Comparison of ENCODE assay signal across 10 cellular contexts in genomic region chr7:76300210-76300731, GRCh38. TPM values are rescaled to one million over a fixed set of nuclear protein-coding genes. Genes with fewer than 3 reads are reported as not detected.
A peak's percentile ranks its signal among the peaks of the same experiment; 100 is the strongest.
DNase-seq lines count a peak whose midpoint lies in the region; ATAC-seq, FAIRE-seq and TF ChIP-seq lines count a peak whose summit lies in the region.
"Had no signal": no experiment of that assay in that cellular context is flagged by ENCODE, and none has a peak within 500 bp of the region (broad histone marks: within the 10 kb centered on the region; RNA-seq: fewer than 3 reads in every experiment).

No MANE protein-coding gene starts in this region.

- H3K4me1 Mint-ChIP-seq in T-helper 2 cell treated with Interferon-gamma antibody and Interleukin-4, amounts not matched to agents 5 μg/mL and 100 μg/mL, for 36 hours (ENCODE audit: low read depth), result peaks cover 9% of the 10 kb centered on the region

- no peaks in the 10 kb centered on the region for H3K9me3 ChIP-seq in kidney (ENCODE audit: control insufficient read depth in 1 of 2, low read length in 2 of 2)

- TF ChIP-seq CTCF in brain microvascular endothelial cell (IDR thresholded peaks at IDR 0.05; ENCODE audit: low read depth, low read length, missing control alignments) (no peak), kidney (IDR thresholded peaks at IDR 0.05; ENCODE audit: borderline replicate concordance, extremely low read depth, insufficient read depth) (no peak)

- ATAC-seq in HG03439 (IDR thresholded peaks at IDR 0.05; ENCODE audit: unreplicated experiment), result no peak
- ATAC-seq in HG02981 (IDR thresholded peaks at IDR 0.05; ENCODE audit: unreplicated experiment), result no peak

- DNase-seq in NCI-H748 (lab: John Stamatoyannopoulos, UW; ENCODE audit: unreplicated experiment) (peak; percentile 28), NCI-H748 treated with DMSO at 0.1 percent for 48 hours (lab: John Stamatoyannopoulos, UW) (no peak), brain microvascular endothelial cell (peak; percentile 57), kidney (no peak), urothelium cell line (ENCODE audit: low spot score) (peak; percentile 49)
- DNase-seq in T-helper 2 cell treated with Interferon-gamma antibody and Interleukin-4, amounts not matched to agents 5 μg/mL and 100 μg/mL, for 36 hours (ENCODE audit: low spot score), result no peak
- DNase-seq: aorta, H7 had no signal

- in situ Hi-C loops in brain microvascular endothelial cell (cut with HindIII; ENCODE audit: low pct_ligation_motif_present, low sequenced_read_pairs), result no loop called here

- intact Hi-C loops in kidney (cut with DNase I), result no loop called here

- FAIRE-seq in kidney (lab: Jason Lieb, UNC) (no peak), urothelium cell line (lab: Jason Lieb, UNC) (no peak)

- peaks cover 2% of the 10 kb centered on the region for H3K36me3 Mint-ChIP-seq in T-helper 2 cell treated with Interferon-gamma antibody and Interleukin-4, amounts not matched to agents 5 μg/mL and 100 μg/mL, for 36 hours (ENCODE audit: low read depth)

- H3K27ac Mint-ChIP-seq in T-helper 2 cell treated with Interferon-gamma antibody and Interleukin-4, amounts not matched to agents 5 μg/mL and 100 μg/mL, for 36 hours, result no peak overlapping the region

- peaks cover 8% of the 10 kb centered on the region for H3K27me3 Mint-ChIP-seq in T-helper 2 cell treated with Interferon-gamma antibody and Interleukin-4, amounts not matched to agents 5 μg/mL and 100 μg/mL, for 36 hours (ENCODE audit: low read depth)

- H3K27ac ChIP-seq in brain microvascular endothelial cell (no peak overlapping the region), kidney (ENCODE audit: low read depth in 2 of 2, low read length in 2 of 2) (peak overlapping the region; percentile 23 to 76)

- no peaks in the 10 kb centered on the region for H3K9me3 Mint-ChIP-seq in T-helper 2 cell treated with Interferon-gamma antibody and Interleukin-4, amounts not matched to agents 5 μg/mL and 100 μg/mL, for 36 hours

- H3K27me3 ChIP-seq in brain microvascular endothelial cell (replicated peaks), result no peaks in the 10 kb centered on the region

- no peak overlapping the region for H3K9ac ChIP-seq in kidney (ENCODE audit: low read length in 2 of 2)

- H3K36me3 ChIP-seq in brain microvascular endothelial cell (replicated peaks) (no peaks in the 10 kb centered on the region), kidney (ENCODE audit: control insufficient read depth in 1 of 2, insufficient read depth in 2 of 2, low read length in 2 of 2) (peaks cover 3 to 6% of the 10 kb centered on the region in 2 donors)

- no peak overlapping the region for H3K4me3 Mint-ChIP-seq in T-helper 2 cell treated with Interferon-gamma antibody and Interleukin-4, amounts not matched to agents 5 μg/mL and 100 μg/mL, for 36 hours

- H3K4me1 ChIP-seq in kidney (ENCODE audit: control insufficient read depth in 1 of 2, insufficient read depth in 1 of 2, low read depth in 1 of 2, low read length in 2 of 2), result peaks cover 13% of the 10 kb centered on the region in 2 donors

- H3K4me3 ChIP-seq in brain microvascular endothelial cell (ENCODE audit: low read depth, low read length) (no peak overlapping the region), kidney (ENCODE audit: low read length in 2 of 2) (no peak overlapping the region)

RNA-seq across cellular contexts. Expression of gene HSPB1, which starts 2.2 kb away (rescaled TPM):
- total RNA-seq in kidney, result 1,012 TPM
- polyA plus RNA-seq in kidney (ENCODE audit: insufficient read depth, low read depth, low replicate concordance), result 1,561 TPM

RNA-seq across cellular contexts. Expression of gene YWHAG, which starts 58.5 kb away (rescaled TPM):
- total RNA-seq in kidney, result 94.2 TPM
- 45.4 TPM for polyA plus RNA-seq in kidney (ENCODE audit: insufficient read depth, low read depth, low replicate concordance)

Comparison
In these comparisons a context has a peak if more than half of its experiments do, and no peak if none do; other contexts are left out.
1. DNase-seq: peak in NCI-H748 (single experiment), brain microvascular endothelial cell (single experiment) and urothelium cell line (single experiment); none in NCI-H748 treated with DMSO at 0.1 percent for 48 hours (single experiment), kidney (single experiment) and T-helper 2 cell treated with Interferon-gamma antibody and Interleukin-4, amounts not matched to agents 5 μg/mL and 100 μg/mL, for 36 hours (single experiment).